8 cellular contexts compared by ENCODE assay signal in genomic region chr6:112298816-112299281, GRCh38. TPM values are rescaled to one million over a fixed set of nuclear protein-coding genes. Genes with fewer than 3 reads are reported as not detected.
A peak's percentile ranks its signal among the peaks of the same experiment; 100 is the strongest.
DNase-seq lines count a peak whose midpoint lies in the region; ATAC-seq and TF ChIP-seq lines count a peak whose summit lies in the region.
"Had no signal": no experiment of that assay in that cellular context is flagged by ENCODE, and none has a peak within 500 bp of the region (broad histone marks: within the 10 kb centered on the region; RNA-seq: fewer than 3 reads in every experiment).

No MANE protein-coding gene starts in this region.

- WGBS in lung, 2 donors, result 68 to 100% methylated on average over 1 of the region's 1 CpG

- DNase-seq in HT-29 (ENCODE audit: low spot score) (peak; percentile 73), cardiac fibroblast (ENCODE audit: low read depth in 2 of 2) (peak; percentile 74 to 93), lung (ENCODE audit: low spot score) (no peak), upper lobe of right lung (no peak), SHP77 treated with DMSO at 0.1 percent for 48 hours (lab: John Stamatoyannopoulos, UW) (no peak), ureter (ENCODE audit: low spot score) (no peak)
- no peak for DNase-seq in activated T-cell treated with anti-CD3 and anti-CD28 coated beads, Interleukin-2, amount 50 U/mL, for 1 hour
- DNase-seq: activated CD4-positive, alpha-beta memory T cell treated with anti-CD3 and anti-CD28 coated beads, Interleukin-2, amount 10 ng/mL, durations not matched to agents 7 days and 5 days had no signal

- ATAC-seq in lung (ENCODE audit: insufficient read depth, low FRiP score) (peak; percentile 83), upper lobe of right lung (peak; percentile 63)

- H3K4me1 ChIP-seq in lung (ENCODE audit: control insufficient read depth in 2 of 2, insufficient read depth in 2 of 2, low read length in 2 of 2) (peaks cover 0 to 2% of the 10 kb centered on the region in 2 donors), upper lobe of right lung (no peaks in the 10 kb centered on the region)

- H3K27me3 ChIP-seq in lung (ENCODE audit: control insufficient read depth, insufficient read depth), result no peaks in the 10 kb centered on the region
- no peaks in the 10 kb centered on the region for H3K27me3 ChIP-seq in upper lobe of right lung

- H3K36me3 ChIP-seq in lung (ENCODE audit: control insufficient read depth in 2 of 2, insufficient read depth in 2 of 2, low read length in 2 of 2), result no peaks in the 10 kb centered on the region
- H3K36me3 ChIP-seq in upper lobe of right lung, result no peaks in the 10 kb centered on the region

- H3K4me3 ChIP-seq in cardiac fibroblast (replicated peaks in 1 of 2; ENCODE audit: low read depth in 2 of 2, low read length in 2 of 2) (peak overlapping the region in 1 of 2 donors; percentile 19), lung (no peak overlapping the region), upper lobe of right lung (no peak overlapping the region)

- H3K27ac ChIP-seq in lung (ENCODE audit: low read depth in 1 of 2, low read length in 1 of 2) (peak overlapping the region in 1 of 2 donors; percentile 5), upper lobe of right lung (no peak overlapping the region)

- TF ChIP-seq CTCF in cardiac fibroblast (IDR thresholded peaks at IDR 0.05; ENCODE audit: low read depth, low read length) (no peak), lung (IDR thresholded peaks at IDR 0.05; ENCODE audit: control extremely low read depth, extremely low read depth) (no peak), upper lobe of right lung (IDR thresholded peaks at IDR 0.05) (no peak)

- intact Hi-C loops in upper lobe of right lung (cut with DNase I), result no loop called here

- H3K9me3 ChIP-seq in lung (ENCODE audit: control insufficient read depth in 2 of 2, insufficient read depth in 1 of 2, low read length in 1 of 2), result no peaks in the 10 kb centered on the region
- H3K9me3 ChIP-seq in upper lobe of right lung, result no peaks in the 10 kb centered on the region

RNA-seq across cellular contexts. Expression of gene LAMA4, which starts 44.5 kb away (rescaled TPM):
- total RNA-seq in HT-29 (2014; rRNA removed; shearing (Covaris generic)), result not detected in 2 replicates
- total RNA-seq in lung (100 to 1,000 TPM; 121 to 261 TPM), upper lobe of right lung (134 TPM), ureter (54.7 TPM)
- polyA plus RNA-seq in lung, result 10 to 100 TPM; 28.4 to 38.6 TPM
- total RNA-seq: activated CD4-positive, alpha-beta memory T cell treated with anti-CD3 and anti-CD28 coated beads, Interleukin-2, amount 10 ng/mL, durations not matched to agents 7 days and 5 days had no signal

RNA-seq across cellular contexts. Expression of gene RFPL4B, which starts 48.3 kb away (rescaled TPM):
- not detected in 2 replicates for total RNA-seq in HT-29 (2014; rRNA removed; shearing (Covaris generic))
- not detected for total RNA-seq in lung
- not detected for polyA plus RNA-seq in lung
- not detected for total RNA-seq in upper lobe of right lung
- not detected for total RNA-seq in ureter
- total RNA-seq: activated CD4-positive, alpha-beta memory T cell treated with anti-CD3 and anti-CD28 coated beads, Interleukin-2, amount 10 ng/mL, durations not matched to agents 7 days and 5 days had no signal

Comparison
In these comparisons a context has a peak if more than half of its experiments do, and no peak if none do; other contexts are left out.
1. DNase-seq: peak in HT-29 (single experiment) and cardiac fibroblast (2 of 2); none in lung (single experiment), upper lobe of right lung (single experiment), SHP77 treated with DMSO at 0.1 percent for 48 hours (single experiment), activated T-cell treated with anti-CD3 and anti-CD28 coated beads, Interleukin-2, amount 50 U/mL, for 1 hour (single experiment) and ureter (single experiment).
2. RNA of gene LAMA4, which starts 44.5 kb away (total RNA-seq): 121 to 261 TPM in lung, 134 TPM in upper lobe of right lung (single experiment) and 54.7 TPM in ureter (single experiment); not detected in HT-29; every median in the first group is over 10 times any median in the second.